9 cellular contexts compared by ENCODE assay signal in the genomic region with DNA sequence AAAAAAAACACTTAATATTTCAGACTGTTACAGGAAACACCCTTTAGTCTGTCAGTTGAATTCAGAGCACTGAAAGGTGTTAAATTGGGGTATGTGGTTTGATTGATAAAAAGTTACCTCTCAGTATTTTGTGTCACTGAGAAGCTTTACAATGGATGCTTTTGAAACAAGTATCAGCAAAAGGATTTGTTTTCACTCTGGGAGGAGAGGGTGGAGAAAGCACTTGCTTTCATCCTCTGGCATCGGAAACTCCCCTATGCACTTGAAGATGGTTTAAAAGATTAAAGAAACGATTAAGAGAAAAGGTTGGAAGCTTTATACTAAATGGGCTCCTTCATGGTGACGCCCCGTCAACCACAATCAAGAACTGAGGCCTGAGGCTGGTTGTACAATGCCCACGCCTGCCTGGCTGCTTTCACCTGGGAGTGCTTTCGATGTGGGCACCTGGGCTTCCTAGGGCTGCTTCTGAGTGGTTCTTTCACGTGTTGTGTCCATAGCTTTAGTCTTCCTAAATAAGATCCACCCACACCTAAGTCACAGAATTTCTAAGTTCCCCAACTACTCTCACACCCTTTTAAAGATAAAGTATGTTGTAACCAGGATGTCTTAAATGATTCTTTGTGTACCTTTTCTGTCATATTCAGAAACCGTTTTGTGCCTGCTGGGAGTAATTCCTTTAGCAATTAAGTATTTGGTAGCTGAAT. TPM values are rescaled to one million over a fixed set of nuclear protein-coding genes. Genes with fewer than 3 reads are reported as not detected.
DNase-seq lines count a peak whose midpoint lies in the region; ATAC-seq, FAIRE-seq and TF ChIP-seq lines count a peak whose summit lies in the region.
"Had no signal": no experiment of that assay in that cellular context is flagged by ENCODE, and none has a peak within 500 bp of the region (broad histone marks: within the 10 kb centered on the region; RNA-seq: fewer than 3 reads in every experiment).

No MANE protein-coding gene starts in this region.

- H3K4me3 Mint-ChIP-seq in astrocyte (ENCODE audit: unreplicated experiment), result no peak overlapping the region
- H3K4me3 Mint-ChIP-seq in naive thymus-derived CD8-positive, alpha-beta T cell, result peak overlapping the region; percentile 39 to 80 (median 59)

- no peak for FAIRE-seq in astrocyte (lab: Jason Lieb, UNC)

- H3K36me3 ChIP-seq in astrocyte (ENCODE audit: insufficient read depth, low read length), result peaks cover 14% of the 10 kb centered on the region
- H3K36me3 ChIP-seq in uterus, result no peaks in the 10 kb centered on the region
- H3K36me3 ChIP-seq in HAP-1 (replicated peaks), result peaks cover 40% of the 10 kb centered on the region

- ATAC-seq in Right ventricle myocardium inferior (no peak), left cardiac atrium (no peak), HG03520 (IDR thresholded peaks at IDR 0.05; ENCODE audit: unreplicated experiment) (no peak), HG03460 (IDR thresholded peaks at IDR 0.05; ENCODE audit: unreplicated experiment) (no peak)
- peak; percentile 56 to 70 for ATAC-seq in naive thymus-derived CD8-positive, alpha-beta T cell

- no peaks in the 10 kb centered on the region for H3K9me3 ChIP-seq in astrocyte (ENCODE audit: insufficient read depth, low read depth, low read length)
- no peaks in the 10 kb centered on the region for H3K9me3 ChIP-seq in uterus
- no peaks in the 10 kb centered on the region for H3K9me3 ChIP-seq in HAP-1

- peak overlapping the region; percentile 91 for H3K9ac ChIP-seq in astrocyte (ENCODE audit: low read length)

- intact Hi-C loops in Right ventricle myocardium inferior (cut with DNase I), result no loop called here
- intact Hi-C loops in left cardiac atrium (cut with DNase I), result no loop called here
- intact Hi-C loops in uterus (cut with DNase I; ENCODE audit: low total_unique reads), result no loop called here

- peak overlapping the region; percentile 100 for H3K27ac Mint-ChIP-seq in astrocyte (ENCODE audit: unreplicated experiment)
- peak overlapping the region; percentile 97 to 100 (median 99) for H3K27ac Mint-ChIP-seq in naive thymus-derived CD8-positive, alpha-beta T cell

- in situ Hi-C loops in HAP-1 (cut with MboI; ENCODE audit: low sequenced_read_pairs), result no loop called here

- no peaks in the 10 kb centered on the region for H3K27me3 Mint-ChIP-seq in astrocyte (ENCODE audit: low read depth, unreplicated experiment)
- H3K27me3 Mint-ChIP-seq in naive thymus-derived CD8-positive, alpha-beta T cell, result no peaks in the 10 kb centered on the region

- DNase-seq in Right ventricle myocardium inferior (ENCODE audit: missing footprints) (peak; percentile 37), left cardiac atrium (no peak), astrocyte (ENCODE audit: low read depth) (no peak), uterus (peak in 1 of 2 donors; percentile 15), HAP-1 (ENCODE audit: low spot score in 2 of 2) (no peak)
- peak in 9 of 10 donors; percentile 31 to 81 (median 67) for DNase-seq in naive thymus-derived CD8-positive, alpha-beta T cell
- DNase-seq: islet precursor cell had no signal

- no peaks in the 10 kb centered on the region for H3K9me3 Mint-ChIP-seq in astrocyte (ENCODE audit: unreplicated experiment)
- no peaks in the 10 kb centered on the region for H3K9me3 Mint-ChIP-seq in naive thymus-derived CD8-positive, alpha-beta T cell

- peaks cover 22% of the 10 kb centered on the region for H3K36me3 Mint-ChIP-seq in astrocyte (ENCODE audit: low read depth, unreplicated experiment)
- H3K36me3 Mint-ChIP-seq in naive thymus-derived CD8-positive, alpha-beta T cell, result peaks cover 0 to 35% (median 13%) of the 10 kb centered on the region in 3 donors

- H3K27me3 ChIP-seq in astrocyte (ENCODE audit: insufficient read depth, low read length) (no peaks in the 10 kb centered on the region), uterus (no peaks in the 10 kb centered on the region), HAP-1 (ENCODE audit: low read depth) (no peaks in the 10 kb centered on the region)

- peaks cover 41% of the 10 kb centered on the region for H3K4me1 Mint-ChIP-seq in astrocyte (ENCODE audit: low read depth, unreplicated experiment)
- H3K4me1 Mint-ChIP-seq in naive thymus-derived CD8-positive, alpha-beta T cell, result peaks cover 24 to 63% (median 54%) of the 10 kb centered on the region in 4 donors

- no peak for TF ChIP-seq POLR2A in uterus (IDR thresholded peaks at IDR 0.05)

- no peak for TF ChIP-seq CTCF in astrocyte (IDR thresholded peaks at IDR 0.05; ENCODE audit: insufficient read depth, low read depth, low read length)
- TF ChIP-seq CTCF in uterus (IDR thresholded peaks at IDR 0.05), result no peak

- peaks cover 3% of the 10 kb centered on the region for H4K20me1 ChIP-seq in astrocyte (ENCODE audit: insufficient read depth, low read length)

- H3K4me3 ChIP-seq in astrocyte (ENCODE audit: insufficient read depth, low read depth, low read length), result no peak overlapping the region
- no peak overlapping the region for H3K4me3 ChIP-seq in uterus
- no peak overlapping the region for H3K4me3 ChIP-seq in HAP-1

- H2AFZ ChIP-seq in astrocyte (ENCODE audit: low read depth, low read length), result no peak overlapping the region

- POLR2A ChIA-PET in naive thymus-derived CD8-positive, alpha-beta T cell (lab: Charles Lee), result interaction anchor here (1.0 to 6.0 kb wide), 7 partner anchors 11 to 508 kb away, joined by 3 to 63 read pairs (median 5); a partner anchor contains a TSS

- no peaks in the 10 kb centered on the region for H3K79me2 ChIP-seq in astrocyte (ENCODE audit: insufficient read depth, low read length)

- peak overlapping the region; percentile 100 for H3K27ac ChIP-seq in astrocyte (ENCODE audit: low read depth, low read length)
- peak overlapping the region; percentile 86 to 96 for H3K27ac ChIP-seq in uterus

- peak overlapping the region; percentile 37 for H3K4me2 ChIP-seq in astrocyte (ENCODE audit: low read length)

- H3K4me1 ChIP-seq in astrocyte (ENCODE audit: insufficient read depth, low read length) (peaks cover 30% of the 10 kb centered on the region), uterus (peaks cover 19 to 20% of the 10 kb centered on the region in 2 donors), HAP-1 (peaks cover 19% of the 10 kb centered on the region)

RNA-seq across cellular contexts. Expression of a gene that starts 17.9 kb away (rescaled TPM):
- 40.0 TPM for total RNA-seq in Right ventricle myocardium inferior
- total RNA-seq in left cardiac atrium, result 10 to 100 TPM; 50.1 to 95.3 TPM
- 76.7 and 79.2 TPM in 2 replicates for total RNA-seq in astrocyte
- total RNA-seq in naive thymus-derived CD8-positive, alpha-beta T cell, result 10 to 100 TPM; 50.8 to 52.4 TPM
- polyA plus RNA-seq in naive thymus-derived CD8-positive, alpha-beta T cell, result 10 to 100 TPM; 45.6 to 65.0 (median 56.0) TPM
- 100 to 1,000 TPM in 2 of 4 donors, 10 to 100 TPM in 2; 93.5 to 114 (median 102) TPM for total RNA-seq in uterus

RNA-seq across cellular contexts. Expression of a gene that starts 18.0 kb away (rescaled TPM):
- total RNA-seq in Right ventricle myocardium inferior, result 31.4 TPM
- total RNA-seq in left cardiac atrium, result 10 to 100 TPM; 21.8 to 25.9 TPM
- 10.3 TPM in 2 replicates for total RNA-seq in astrocyte
- 1 to 10 TPM; 9.1 to 9.6 TPM for total RNA-seq in naive thymus-derived CD8-positive, alpha-beta T cell
- 10 to 100 TPM in 2 of 3 donors, 1 to 10 TPM in 1; 6.8 to 15.8 (median 11.5) TPM for polyA plus RNA-seq in naive thymus-derived CD8-positive, alpha-beta T cell
- total RNA-seq in uterus, result 10 to 100 TPM in 1 of 4 donors, 1 to 10 TPM in 3; 6.2 to 12.0 (median 7.8) TPM

RNA-seq across cellular contexts. Expression of a gene that starts 35.7 kb away (rescaled TPM):
- 7.7 TPM for total RNA-seq in Right ventricle myocardium inferior
- 10 to 100 TPM; 10.6 to 15.0 TPM for total RNA-seq in left cardiac atrium
- total RNA-seq in astrocyte, result 28.2 and 33.6 TPM in 2 replicates
- total RNA-seq in naive thymus-derived CD8-positive, alpha-beta T cell, result 10 to 100 TPM; 90.9 to 95.2 TPM
- polyA plus RNA-seq in naive thymus-derived CD8-positive, alpha-beta T cell, result 10 to 100 TPM; 28.5 to 49.6 (median 49.4) TPM
- total RNA-seq in uterus, result 10 to 100 TPM; 15.3 to 85.8 (median 48.5) TPM

RNA-seq across cellular contexts. Expression of a gene that starts 35.9 kb away (rescaled TPM):
- 17.2 TPM for total RNA-seq in Right ventricle myocardium inferior
- total RNA-seq in left cardiac atrium, result 10 to 100 TPM; 15.8 to 17.5 TPM
- 8.4 and 9.5 TPM in 2 replicates for total RNA-seq in astrocyte
- total RNA-seq in naive thymus-derived CD8-positive, alpha-beta T cell, result 10 to 100 TPM; 10.4 to 11.6 TPM
- 10 to 100 TPM; 20.8 to 26.5 (median 24.8) TPM for polyA plus RNA-seq in naive thymus-derived CD8-positive, alpha-beta T cell
- total RNA-seq in uterus, result 10 to 100 TPM in 3 of 4 donors, 1 to 10 TPM in 1; 10.0 to 14.1 (median 11.9) TPM

Comparison
In these comparisons a context has a peak if more than half of its experiments do, and no peak if none do; other contexts are left out.
1. DNase-seq: peak in Right ventricle myocardium inferior (single experiment) and naive thymus-derived CD8-positive, alpha-beta T cell (9 of 10); none in left cardiac atrium (single experiment), astrocyte (single experiment) and HAP-1 (0 of 2).
2. ATAC-seq: peak in naive thymus-derived CD8-positive, alpha-beta T cell (2 of 2); none in Right ventricle myocardium inferior (single experiment), left cardiac atrium (0 of 2), HG03520 (single experiment) and HG03460 (single experiment).